Comparison of ENCODE assay signal across 9 cellular contexts in the genomic region with DNA sequence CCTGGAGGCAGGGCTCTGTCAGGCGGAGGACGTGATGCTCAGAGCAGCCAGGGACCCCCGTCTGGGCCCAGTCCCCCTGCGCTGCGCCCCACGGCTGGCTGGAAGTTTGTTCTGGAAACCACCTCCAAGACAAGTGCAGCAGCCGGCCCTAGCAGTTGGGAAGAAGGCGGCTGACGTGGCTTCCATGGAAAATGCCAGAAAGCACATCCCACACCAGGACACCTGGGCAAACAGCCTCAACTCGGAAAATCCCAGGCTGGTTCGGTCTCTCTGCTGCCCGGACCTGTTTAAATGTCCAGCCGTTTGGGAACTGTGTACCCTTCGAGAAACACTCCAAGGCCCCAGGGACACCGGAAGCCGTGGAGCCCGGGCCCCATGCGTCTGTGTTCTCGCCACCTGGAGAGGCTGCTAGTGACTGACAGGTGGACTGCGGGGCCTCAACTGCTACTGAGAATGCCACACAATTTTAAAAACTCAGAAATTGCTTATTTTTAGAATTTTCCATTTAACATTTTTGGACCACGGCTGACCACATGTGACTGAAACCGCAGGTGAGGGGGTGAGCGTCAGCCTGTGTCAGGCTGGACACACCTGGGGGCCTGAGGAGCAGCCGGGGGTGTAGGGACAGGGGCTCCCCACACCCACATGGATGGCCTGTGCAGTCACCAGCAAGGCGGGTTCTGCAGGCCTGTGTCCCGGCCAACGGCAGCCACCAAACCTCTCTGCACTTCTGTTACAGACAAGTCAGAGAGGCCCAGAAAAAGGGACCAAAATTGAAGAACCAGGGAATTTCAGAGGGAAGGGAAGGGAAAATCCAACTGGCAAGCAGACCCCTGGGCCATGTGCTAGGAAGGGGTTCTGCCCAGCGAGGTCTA. TPM values are rescaled to one million over a fixed set of nuclear protein-coding genes. Genes with fewer than 3 reads are reported as not detected.
A peak's percentile ranks its signal among the peaks of the same experiment; 100 is the strongest.
DNase-seq lines count a peak whose midpoint lies in the region; ATAC-seq, FAIRE-seq and TF ChIP-seq lines count a peak whose summit lies in the region.
"Had no signal": no experiment of that assay in that cellular context is flagged by ENCODE, and none has a peak within 500 bp of the region (broad histone marks: within the 10 kb centered on the region; RNA-seq: fewer than 3 reads in every experiment).

No MANE protein-coding gene starts in this region.

- H3K27me3 Mint-ChIP-seq in natural killer cell treated with Interleukin-12 subunit alpha and Interleukin-12 subunit beta and Interleukin-15 and Interleukin-18, amount 100 ng/mL, for 72 hours: no peaks in the 10 kb centered on the region

- intact Hi-C loops in dorsolateral prefrontal cortex (cut with DNase I) (no loop called here), vagina (cut with DNase I) (no loop called here)

- H3K27ac Mint-ChIP-seq in activated naive CD4-positive, alpha-beta T cell treated with anti-CD3 and anti-CD28 coated beads, Interleukin-2, amount 50 U/mL, for 72 hours: peak overlapping the region in 1 of 2 donors; percentile 69
- H3K27ac Mint-ChIP-seq in natural killer cell treated with Interleukin-12 subunit alpha and Interleukin-12 subunit beta and Interleukin-15 and Interleukin-18, amount 100 ng/mL, for 72 hours: peak overlapping the region in 1 of 2 donors; percentile 82

- peak; percentile 12 for DNase-seq in activated naive CD4-positive, alpha-beta T cell treated with anti-CD3 and anti-CD28 coated beads, Interleukin-2, amount 50 U/mL, for 16 hours
- DNase-seq in activated naive CD4-positive, alpha-beta T cell treated with anti-CD3 and anti-CD28 coated beads, Interleukin-2, amount 50 U/mL, for 72 hours (ENCODE audit: low spot score in 2 of 2): no peak
- DNase-seq in dorsolateral prefrontal cortex: peak in 5 of 10 donors; percentile 48 to 74 (median 56)
- DNase-seq in natural killer cell treated with Interleukin-12 subunit alpha and Interleukin-12 subunit beta and Interleukin-15 and Interleukin-18, amount 100 ng/mL, for 72 hours (ENCODE audit: low spot score): peak; percentile 51
- no peak for DNase-seq in vagina (ENCODE audit: extremely low spot score in 2 of 2)
- DNase-seq in HTR-8/SVneo (ENCODE audit: insufficient read length, low spot score): no peak
- no peak for DNase-seq in NAMALWA (ENCODE audit: low spot score)

- H3K36me3 Mint-ChIP-seq in activated naive CD4-positive, alpha-beta T cell treated with anti-CD3 and anti-CD28 coated beads, Interleukin-2, amount 50 U/mL, for 72 hours: peaks cover 0 to 21% of the 10 kb centered on the region in 2 donors
- H3K36me3 Mint-ChIP-seq in natural killer cell treated with Interleukin-12 subunit alpha and Interleukin-12 subunit beta and Interleukin-15 and Interleukin-18, amount 100 ng/mL, for 72 hours: no peaks in the 10 kb centered on the region

- H3K4me1 ChIP-seq in vagina: peaks cover 58% of the 10 kb centered on the region
- H3K4me1 ChIP-seq: Caco-2 had no signal

- H3K4me3 Mint-ChIP-seq in natural killer cell treated with Interleukin-12 subunit alpha and Interleukin-12 subunit beta and Interleukin-15 and Interleukin-18, amount 100 ng/mL, for 72 hours: no peak overlapping the region

- TF ChIP-seq CTCF in dorsolateral prefrontal cortex (IDR thresholded peaks at IDR 0.05 in 54 of 56, conservative IDR thresholded peaks at IDR 0.05 in 2 of 56; ENCODE audit: low read depth in 1 of 56, partially characterized antibody in 56 of 56) (no peak), vagina (IDR thresholded peaks at IDR 0.05) (no peak)

- FAIRE-seq in HTR-8/SVneo (lab: Jason Lieb, UNC): no peak

- H3K9me3 Mint-ChIP-seq in activated naive CD4-positive, alpha-beta T cell treated with anti-CD3 and anti-CD28 coated beads, Interleukin-2, amount 50 U/mL, for 72 hours: no peaks in the 10 kb centered on the region
- no peaks in the 10 kb centered on the region for H3K9me3 Mint-ChIP-seq in natural killer cell treated with Interleukin-12 subunit alpha and Interleukin-12 subunit beta and Interleukin-15 and Interleukin-18, amount 100 ng/mL, for 72 hours

- no peaks in the 10 kb centered on the region for H3K36me3 ChIP-seq in vagina

- no peak for TF ChIP-seq POLR2A in vagina (IDR thresholded peaks at IDR 0.05)

- H3K4me1 Mint-ChIP-seq in natural killer cell treated with Interleukin-12 subunit alpha and Interleukin-12 subunit beta and Interleukin-15 and Interleukin-18, amount 100 ng/mL, for 72 hours (ENCODE audit: low read depth in 2 of 2): peaks cover 43 to 53% of the 10 kb centered on the region in 2 donors

- H3K27me3 ChIP-seq in dorsolateral prefrontal cortex (no peaks in the 10 kb centered on the region), vagina (no peaks in the 10 kb centered on the region)

- H3K9me3 ChIP-seq in vagina: no peaks in the 10 kb centered on the region

- H3K27ac ChIP-seq in dorsolateral prefrontal cortex (peak overlapping the region; percentile 33 to 94 (median 80)), vagina (peak overlapping the region; percentile 82)

- ATAC-seq in activated naive CD4-positive, alpha-beta T cell treated with anti-CD3 and anti-CD28 coated beads, Interleukin-2, amount 50 U/mL, for 72 hours: no peak
- no peak for ATAC-seq in natural killer cell treated with Interleukin-12 subunit alpha and Interleukin-12 subunit beta and Interleukin-15 and Interleukin-18, amount 100 ng/mL, for 72 hours
- no peak for ATAC-seq in HG02852 (IDR thresholded peaks at IDR 0.05; ENCODE audit: unreplicated experiment)

- H3K4me3 ChIP-seq in dorsolateral prefrontal cortex (peak overlapping the region in 16 of 59 donors; percentile 2 to 43 (median 25)), vagina (no peak overlapping the region)

RNA-seq across cellular contexts. Expression of a gene that starts 31.7 kb away (rescaled TPM):
- 10 to 100 TPM; 39.4 to 44.1 TPM for total RNA-seq in activated naive CD4-positive, alpha-beta T cell treated with anti-CD3 and anti-CD28 coated beads, Interleukin-2, amount 50 U/mL, for 72 hours
- total RNA-seq in dorsolateral prefrontal cortex (10 to 100 TPM; 31.0 to 93.4 (median 44.7) TPM), vagina (19.6 TPM)
- total RNA-seq in natural killer cell treated with Interleukin-12 subunit alpha and Interleukin-12 subunit beta and Interleukin-15 and Interleukin-18, amount 100 ng/mL, for 72 hours: 10 to 100 TPM in 1 of 2 donors, 1 to 10 TPM in 1; 6.9 to 11.7 TPM

Comparison
In these comparisons a context has a peak if more than half of its experiments do, and no peak if none do; other contexts are left out.
1. DNase-seq: peak in activated naive CD4-positive, alpha-beta T cell treated with anti-CD3 and anti-CD28 coated beads, Interleukin-2, amount 50 U/mL, for 16 hours (single experiment) and natural killer cell treated with Interleukin-12 subunit alpha and Interleukin-12 subunit beta and Interleukin-15 and Interleukin-18, amount 100 ng/mL, for 72 hours (single experiment); none in activated naive CD4-positive, alpha-beta T cell treated with anti-CD3 and anti-CD28 coated beads, Interleukin-2, amount 50 U/mL, for 72 hours (0 of 2), vagina (0 of 2), HTR-8/SVneo (single experiment) and NAMALWA (single experiment).